23 cellular contexts compared by ENCODE assay signal in genomic region chr4:146335763-146336412, GRCh38.
DNase-seq lines count a peak whose midpoint lies in the region; ATAC-seq, FAIRE-seq and TF ChIP-seq lines count a peak whose summit lies in the region.
"Had no signal": no experiment of that assay in that cellular context is flagged by ENCODE, and none has a peak within 500 bp of the region (broad histone marks: within the 10 kb centered on the region; RNA-seq: fewer than 3 reads in every experiment).

No MANE protein-coding gene starts in this region.

- TF ChIP-seq CTCF in SK-N-SH (IDR thresholded peaks at IDR 0.05) (no peak), PC-3 (conservative IDR thresholded peaks at IDR 0.05; ENCODE audit: low read depth, low read length) (no peak), epithelial cell of esophagus (IDR thresholded peaks at IDR 0.05; ENCODE audit: insufficient read depth, low read depth, low read length, missing control alignments) (no peak), CD14-positive monocyte (IDR thresholded peaks at IDR 0.05) (no peak)

- no peaks in the 10 kb centered on the region for H4K20me1 ChIP-seq in SK-N-SH (ENCODE audit: insufficient read depth)
- H4K20me1 ChIP-seq in PC-3 (ENCODE audit: low read length) = peaks cover 13% of the 10 kb centered on the region; the same call in 1 of the 2 replicates

- H3K9me3 Mint-ChIP-seq in CD14-positive monocyte = no peaks in the 10 kb centered on the region
- H3K9me3 Mint-ChIP-seq in activated CD8-positive, alpha-beta memory T cell treated with anti-CD3 and anti-CD28 coated beads, Interleukin-2, amount 10 ng/mL, durations not matched to agents 7 days and 5 days (ENCODE audit: low read depth) = no peaks in the 10 kb centered on the region
- H3K9me3 Mint-ChIP-seq: activated CD4-positive, alpha-beta T cell treated with anti-CD3 and anti-CD28 coated beads, Interleukin-2, amount 10 ng/mL, durations not matched to agents 24 days and 14 days; CD8-positive, alpha-beta T cell had no signal

- DNase-seq in SK-N-SH = no peak
- peak; percentile 69 for DNase-seq in PC-3
- peak; percentile 82 for DNase-seq in epithelial cell of esophagus (ENCODE audit: low read depth)
- peak; percentile 64 for DNase-seq in small intestine
- DNase-seq in iPS-NIHi7 (ENCODE audit: extremely low spot score) = no peak
- no peak for DNase-seq in CD14-positive monocyte (ENCODE audit: low spot score)
- no peak for DNase-seq in activated CD8-positive, alpha-beta memory T cell treated with anti-CD3 and anti-CD28 coated beads, Interleukin-2, amount 10 ng/mL, durations not matched to agents 7 days and 5 days
- DNase-seq: activated CD4-positive, alpha-beta T cell treated with anti-CD3 and anti-CD28 coated beads, Interleukin-2, amount 10 ng/mL, durations not matched to agents 24 days and 14 days; activated naive CD4-positive, alpha-beta T cell; activated T-cell treated with anti-CD3 and anti-CD28 coated beads for 4 hours; aorta; CD8-positive, alpha-beta T cell; left ventricle myocardium superior; RPMI8226; stimulated activated naive CD4-positive, alpha-beta T cell; transverse colon had no signal

- H3K4me1 Mint-ChIP-seq in CD14-positive monocyte = peaks cover 4% of the 10 kb centered on the region
- no peaks in the 10 kb centered on the region for H3K4me1 Mint-ChIP-seq in activated CD8-positive, alpha-beta memory T cell treated with anti-CD3 and anti-CD28 coated beads, Interleukin-2, amount 10 ng/mL, durations not matched to agents 7 days and 5 days
- H3K4me1 Mint-ChIP-seq: activated CD4-positive, alpha-beta T cell treated with anti-CD3 and anti-CD28 coated beads, Interleukin-2, amount 10 ng/mL, durations not matched to agents 24 days and 14 days had no signal

- H3K9me3 ChIP-seq in SK-N-SH = no peaks in the 10 kb centered on the region
- no peaks in the 10 kb centered on the region for H3K9me3 ChIP-seq in PC-3 (ENCODE audit: low read length)
- H3K9me3 ChIP-seq in small intestine (ENCODE audit: control insufficient read depth, low read depth) = no peaks in the 10 kb centered on the region
- H3K9me3 ChIP-seq: gastroesophageal sphincter, HAP-1, neutrophil, right atrium auricular region, transverse colon had no signal

- no peaks in the 10 kb centered on the region for H3K36me3 ChIP-seq in SK-N-SH (replicated peaks in 1 of 2; ENCODE audit: control insufficient read depth in 1 of 2, insufficient read depth in 2 of 2, low read length in 1 of 2)
- H3K36me3 ChIP-seq in PC-3 (ENCODE audit: low read depth, low read length) = no peaks in the 10 kb centered on the region
- H3K36me3 ChIP-seq in small intestine (ENCODE audit: control insufficient read depth in 2 of 2, insufficient read depth in 2 of 2, low read length in 2 of 2) = no peaks in the 10 kb centered on the region
- H3K36me3 ChIP-seq: gastroesophageal sphincter, HAP-1, neutrophil, right atrium auricular region, transverse colon had no signal

- H3K4me3 ChIP-seq in SK-N-SH (ENCODE audit: low read depth in 2 of 2, low read length in 1 of 2) (no peak overlapping the region), PC-3 (ENCODE audit: low read length) (peak overlapping the region; percentile 19; the same call in 1 of the 2 replicates), epithelial cell of esophagus (ENCODE audit: low read length) (no peak overlapping the region), small intestine (ENCODE audit: low read depth in 1 of 2, low read length in 2 of 2) (no peak overlapping the region)
- H3K4me3 ChIP-seq: gastroesophageal sphincter, HAP-1, K562, right atrium auricular region, transverse colon had no signal

- H3K27ac Mint-ChIP-seq in CD14-positive monocyte = no peak overlapping the region
- H3K27ac Mint-ChIP-seq in activated CD8-positive, alpha-beta memory T cell treated with anti-CD3 and anti-CD28 coated beads, Interleukin-2, amount 10 ng/mL, durations not matched to agents 7 days and 5 days = no peak overlapping the region
- H3K27ac Mint-ChIP-seq: activated CD4-positive, alpha-beta T cell treated with anti-CD3 and anti-CD28 coated beads, Interleukin-2, amount 10 ng/mL, durations not matched to agents 24 days and 14 days; CD8-positive, alpha-beta T cell had no signal

- BruUV-seq in PC-3 (replicated peaks; lab: Mats Ljungman, UMichigan) = no TSS peak

- H3K9ac ChIP-seq in SK-N-SH = no peak overlapping the region
- H3K9ac ChIP-seq in PC-3 (ENCODE audit: low read length) = no peak overlapping the region

- peaks cover 40% of the 10 kb centered on the region for H3F3A ChIP-seq in SK-N-SH (replicated peaks; ENCODE audit: insufficient read depth)
- H3F3A ChIP-seq in PC-3 (ENCODE audit: low read length, unreplicated experiment) = peaks cover 14% of the 10 kb centered on the region

- WGBS in SK-N-SH (ENCODE audit: low lambda C conversion rate) = 92% methylated on average over 3 of the region's 3 CpGs
- WGBS in small intestine, 3 donors = 68 to 82% (median 78%) methylated on average over 3 of the region's 3 CpGs

- H3K9me2 ChIP-seq in SK-N-SH (no peaks in the 10 kb centered on the region), PC-3 (replicated peaks; ENCODE audit: low read length) (no peaks in the 10 kb centered on the region)

- H3K27me3 ChIP-seq in SK-N-SH (ENCODE audit: insufficient read depth) = no peaks in the 10 kb centered on the region
- H3K27me3 ChIP-seq in PC-3 (ENCODE audit: low read length) = no peaks in the 10 kb centered on the region
- no peaks in the 10 kb centered on the region for H3K27me3 ChIP-seq in small intestine (ENCODE audit: control insufficient read depth in 2 of 2, insufficient read depth in 2 of 2, low read length in 2 of 2)
- H3K27me3 ChIP-seq: gastroesophageal sphincter, neutrophil, right atrium auricular region, transverse colon had no signal

- no peak overlapping the region for H3K4me3 Mint-ChIP-seq in CD14-positive monocyte
- H3K4me3 Mint-ChIP-seq in activated CD8-positive, alpha-beta memory T cell treated with anti-CD3 and anti-CD28 coated beads, Interleukin-2, amount 10 ng/mL, durations not matched to agents 7 days and 5 days = no peak overlapping the region
- H3K4me3 Mint-ChIP-seq: activated CD4-positive, alpha-beta T cell treated with anti-CD3 and anti-CD28 coated beads, Interleukin-2, amount 10 ng/mL, durations not matched to agents 24 days and 14 days; CD8-positive, alpha-beta T cell had no signal

- POLR2A ChIA-PET in SK-N-SH (lab: Yijun Ruan, JAX) (no interaction called here), PC-3 (lab: Charles Lee; ENCODE audit: unreplicated experiment) (no interaction called here)

- ATAC-seq in SK-N-SH treated with all-trans-retinoic acid at 6 μM for 48 hours (no peak), PC-3 (no peak)
- ATAC-seq in activated CD8-positive, alpha-beta memory T cell treated with anti-CD3 and anti-CD28 coated beads, Interleukin-2, amount 10 ng/mL, durations not matched to agents 7 days and 5 days = no peak
- ATAC-seq: CD8-positive, alpha-beta T cell; gastroesophageal sphincter; K562; left ventricle myocardium superior had no signal

- intact Hi-C loops in PC-3 (cut with micrococcal nuclease) = loop anchor here (1.0 to 5.0 kb wide), 2 partner anchors 94 to 399 kb away; partner anchors contain the start of gene ZNF827
- intact Hi-C loops in CD14-positive monocyte (cut with micrococcal nuclease) = no loop called here

- peaks cover 8 to 61% of the 10 kb centered on the region in 2 experiments for H3K4me1 ChIP-seq in SK-N-SH (ENCODE audit: control insufficient read depth in 1 of 2, insufficient read depth in 2 of 2, low read depth in 1 of 2, low read length in 1 of 2)
- H3K4me1 ChIP-seq in PC-3 (ENCODE audit: insufficient read depth, low read length) = peaks cover 46% of the 10 kb centered on the region
- H3K4me1 ChIP-seq in small intestine (ENCODE audit: control insufficient read depth in 2 of 2, insufficient read depth in 1 of 2, low read depth in 1 of 2, low read length in 1 of 2) = peaks cover 0 to 6% of the 10 kb centered on the region in 2 donors
- H3K4me1 ChIP-seq: HAP-1 had no signal

- H3K27ac ChIP-seq in SK-N-SH (ENCODE audit: low read depth in 2 of 2, low read length in 1 of 2) (peak overlapping the region; percentile 34 to 53; a peak in 2 of 4 replicates), PC-3 (ENCODE audit: low read length) (peak overlapping the region; percentile 73), small intestine (ENCODE audit: low read depth in 1 of 2, low read length in 1 of 2) (no peak overlapping the region)
- H3K27ac ChIP-seq: gastroesophageal sphincter, neutrophil, right atrium auricular region, transverse colon had no signal

- H3K27me3 Mint-ChIP-seq in CD14-positive monocyte (ENCODE audit: low read depth in 3 of 3) = no peaks in the 10 kb centered on the region
- no peaks in the 10 kb centered on the region for H3K27me3 Mint-ChIP-seq in activated CD8-positive, alpha-beta memory T cell treated with anti-CD3 and anti-CD28 coated beads, Interleukin-2, amount 10 ng/mL, durations not matched to agents 7 days and 5 days
- H3K27me3 Mint-ChIP-seq: activated CD4-positive, alpha-beta T cell treated with anti-CD3 and anti-CD28 coated beads, Interleukin-2, amount 10 ng/mL, durations not matched to agents 24 days and 14 days had no signal

- H2AFZ ChIP-seq in SK-N-SH (ENCODE audit: low read depth) = no peak overlapping the region
- H2AFZ ChIP-seq in PC-3 (ENCODE audit: low read length) = no peak overlapping the region

- no peak for TF ChIP-seq RAD21 in SK-N-SH (IDR thresholded peaks at IDR 0.05; ENCODE audit: low read length)

- H3K4me2 ChIP-seq in SK-N-SH (peak overlapping the region; percentile 4; the same call in 1 of the 2 replicates), PC-3 (ENCODE audit: low read length) (peak overlapping the region; percentile 54)

- FAIRE-seq in small intestine (lab: Jason Lieb, UNC) = no peak
- FAIRE-seq: colon, K562 had no signal

- H3K79me2 ChIP-seq in SK-N-SH (ENCODE audit: insufficient read depth) (no peaks in the 10 kb centered on the region), PC-3 (ENCODE audit: low read length) (no peaks in the 10 kb centered on the region)

- CTCF ChIA-PET in SK-N-SH (lab: Yijun Ruan, JAX) = interaction anchor here (0.8 to 1.0 kb wide), 4 partner anchors 15 to 580 kb away, joined by 3 to 4 read pairs (median 3); no protein-coding TSS in a partner anchor
- CTCF ChIA-PET in PC-3 (lab: Charles Lee) = no interaction called here
- CTCF ChIA-PET in activated CD8-positive, alpha-beta memory T cell treated with anti-CD3 and anti-CD28 coated beads, Interleukin-2, amount 10 ng/mL, durations not matched to agents 7 days and 5 days (lab: Charles Lee) = interaction anchor here (0.7 kb wide), 1 partner anchor 163 kb away, joined by 3 read pairs; no protein-coding TSS in a partner anchor

- peak in 1 of 2 experiments; percentile 37; a peak in 1 of 4 replicates for TF ChIP-seq EP300 in SK-N-SH (IDR thresholded peaks at IDR 0.05; ENCODE audit: borderline replicate concordance in 1 of 2, low read depth in 1 of 2, low read length in 1 of 2)

- no peaks in the 10 kb centered on the region for H3K36me3 Mint-ChIP-seq in CD14-positive monocyte
- no peaks in the 10 kb centered on the region for H3K36me3 Mint-ChIP-seq in activated CD8-positive, alpha-beta memory T cell treated with anti-CD3 and anti-CD28 coated beads, Interleukin-2, amount 10 ng/mL, durations not matched to agents 7 days and 5 days

TF ChIP-seq in SK-N-SH, 30 proteins besides CTCF, POLR2A, EP300 and RAD21 (continues in another document):
- no peak for TF ChIP-seq TAF1 (IDR thresholded peaks at IDR 0.05; ENCODE audit: borderline replicate concordance, low read depth, low read length)

TF ChIP-seq in SK-N-SH treated with all-trans-retinoic acid at 6 μM for 48 hours, 23 proteins besides CTCF, POLR2A, EP300 and RAD21 (continues in another document):
- no peak for TF ChIP-seq PPARA (CRISPR knock-in tag; IDR thresholded peaks at IDR 0.05; ENCODE audit: borderline replicate concordance)

Comparison
In these comparisons a context has a peak if more than half of its experiments do, and no peak if none do; other contexts are left out.
1. DNase-seq: peak in PC-3 (single experiment), epithelial cell of esophagus (single experiment) and small intestine (single experiment); none in SK-N-SH (single experiment), iPS-NIHi7 (single experiment), CD14-positive monocyte (single experiment) and activated CD8-positive, alpha-beta memory T cell treated with anti-CD3 and anti-CD28 coated beads, Interleukin-2, amount 10 ng/mL, durations not matched to agents 7 days and 5 days (single experiment).
2. H3K27ac ChIP-seq: peak in SK-N-SH (2 of 2) and PC-3 (single experiment); none in small intestine (0 of 2).